8 cellular contexts compared by ENCODE assay signal in genomic region chr3:110814170-110815007, GRCh38.
DNase-seq lines count a peak whose midpoint lies in the region; ATAC-seq and TF ChIP-seq lines count a peak whose summit lies in the region.

No MANE protein-coding gene starts in this region.

- H3K27me3 Mint-ChIP-seq in activated CD8-positive, alpha-beta T cell treated with anti-CD3 and anti-CD28 coated beads for 36 hours, result peaks cover 23% of the 10 kb centered on the region
- no peaks in the 10 kb centered on the region for H3K27me3 Mint-ChIP-seq in WTC11 (ENCODE audit: low read depth)

- no peak for TF ChIP-seq CTCF in activated CD8-positive, alpha-beta T cell treated with anti-CD3 and anti-CD28 coated beads for 36 hours (IDR thresholded peaks at IDR 0.05)
- no peak for TF ChIP-seq CTCF in WTC11 (IDR thresholded peaks at IDR 0.05)
- no peak for TF ChIP-seq CTCF in heart left ventricle (IDR thresholded peaks at IDR 0.05)

- no peak overlapping the region for H3K27ac ChIP-seq in heart left ventricle

- peak; percentile 87 for ATAC-seq in GM19395 (IDR thresholded peaks at IDR 0.05; ENCODE audit: unreplicated experiment)
- ATAC-seq in HG03342 (IDR thresholded peaks at IDR 0.05; ENCODE audit: unreplicated experiment), result peak; percentile 79
- peak; percentile 86 for ATAC-seq in activated CD8-positive, alpha-beta T cell treated with anti-CD3 and anti-CD28 coated beads for 36 hours
- peak; percentile 89 for ATAC-seq in left colon
- ATAC-seq in WTC11, result no peak
- no peak for ATAC-seq in heart left ventricle

- no peak for TF ChIP-seq POLR2A in heart left ventricle (IDR thresholded peaks at IDR 0.05)

- H3K4me1 ChIP-seq in heart left ventricle, result no peaks in the 10 kb centered on the region

- no peaks in the 10 kb centered on the region for H3K36me3 Mint-ChIP-seq in activated CD8-positive, alpha-beta T cell treated with anti-CD3 and anti-CD28 coated beads for 36 hours (ENCODE audit: low read depth)
- no peaks in the 10 kb centered on the region for H3K36me3 Mint-ChIP-seq in WTC11

- no peaks in the 10 kb centered on the region for H3K36me3 ChIP-seq in heart left ventricle

- H3K9me3 ChIP-seq in heart left ventricle, result no peaks in the 10 kb centered on the region

- peaks cover 14% of the 10 kb centered on the region for H3K4me1 Mint-ChIP-seq in activated CD8-positive, alpha-beta T cell treated with anti-CD3 and anti-CD28 coated beads for 36 hours (ENCODE audit: low read depth)
- H3K4me1 Mint-ChIP-seq in WTC11, result peaks cover 4% of the 10 kb centered on the region

- H3K27me3 ChIP-seq in heart left ventricle, result no peaks in the 10 kb centered on the region

- H3K4me3 Mint-ChIP-seq in activated CD8-positive, alpha-beta T cell treated with anti-CD3 and anti-CD28 coated beads for 36 hours, result peak overlapping the region; percentile 27
- no peak overlapping the region for H3K4me3 Mint-ChIP-seq in WTC11

- CTCF ChIA-PET in activated CD8-positive, alpha-beta T cell treated with anti-CD3 and anti-CD28 coated beads for 36 hours (lab: Charles Lee), result interaction anchor here (1.1 kb wide), 1 partner anchor 802 kb away, joined by 3 read pairs; no protein-coding TSS in a partner anchor
- CTCF ChIA-PET in WTC11 (lab: Charles Lee), result no interaction called here

- POLR2A ChIA-PET in activated CD8-positive, alpha-beta T cell treated with anti-CD3 and anti-CD28 coated beads for 36 hours (lab: Charles Lee), result no interaction called here
- POLR2A ChIA-PET in WTC11 (lab: Charles Lee), result interaction anchor here (0.6 kb wide), 1 partner anchor 1015 kb away, joined by 7 read pairs; no protein-coding TSS in a partner anchor

- no peaks in the 10 kb centered on the region for H3K9me3 Mint-ChIP-seq in activated CD8-positive, alpha-beta T cell treated with anti-CD3 and anti-CD28 coated beads for 36 hours
- no peaks in the 10 kb centered on the region for H3K9me3 Mint-ChIP-seq in WTC11

- no peak overlapping the region for H3K4me3 ChIP-seq in heart left ventricle

- H3K27ac Mint-ChIP-seq in activated CD8-positive, alpha-beta T cell treated with anti-CD3 and anti-CD28 coated beads for 36 hours, result peak overlapping the region; percentile 80
- H3K27ac Mint-ChIP-seq in WTC11, result no peak overlapping the region

- peak; percentile 36 for DNase-seq in AG08396 (ENCODE audit: low spot score)
- peak; percentile 76 for DNase-seq in activated CD8-positive, alpha-beta T cell treated with anti-CD3 and anti-CD28 coated beads for 36 hours
- DNase-seq in left colon, result peak in 1 of 2 donors; percentile 4
- DNase-seq in WTC11 (ENCODE audit: low spot score), result no peak
- DNase-seq in SK-N-DZ (ENCODE audit: low spot score), result no peak
- DNase-seq in heart left ventricle, result no peak

- 68 to 76% (median 72%) methylated on average over 5 of the region's 5 CpGs for WGBS in heart left ventricle, 4 donors

- intact Hi-C loops in activated CD8-positive, alpha-beta T cell treated with anti-CD3 and anti-CD28 coated beads for 36 hours (cut with micrococcal nuclease), result loop anchor here (10.0 kb wide), 1 partner anchor 420 kb away; no protein-coding TSS in a partner anchor
- intact Hi-C loops in left colon (cut with DNase I, micrococcal nuclease) (no loop called here), heart left ventricle (cut with DNase I) (no loop called here)

TF ChIP-seq in WTC11, 78 proteins besides CTCF, POLR2A, EP300 and RAD21:
- TF ChIP-seq IRF2 (CRISPR knock-in tag; IDR thresholded peaks at IDR 0.05; ENCODE audit: borderline replicate concordance, low read depth) (no peak), NFYB (CRISPR knock-in tag; conservative IDR thresholded peaks at IDR 0.05; ENCODE audit: low read depth) (no peak), TCF7 (CRISPR knock-in tag; IDR thresholded peaks at IDR 0.05; ENCODE audit: low read depth) (no peak), EMX1 (CRISPR knock-in tag; IDR thresholded peaks at IDR 0.05) (no peak), IRF1 (CRISPR knock-in tag; IDR thresholded peaks at IDR 0.05) (no peak), ZNF232 (CRISPR knock-in tag; IDR thresholded peaks at IDR 0.05) (no peak), ZMAT4 (CRISPR knock-in tag; IDR thresholded peaks at IDR 0.05) (no peak), SMAD3 (CRISPR knock-in tag; IDR thresholded peaks at IDR 0.05; ENCODE audit: borderline replicate concordance) (no peak), MXD4 (CRISPR knock-in tag; IDR thresholded peaks at IDR 0.05; ENCODE audit: borderline replicate concordance) (no peak)
- TF ChIP-seq, protein P1, sequence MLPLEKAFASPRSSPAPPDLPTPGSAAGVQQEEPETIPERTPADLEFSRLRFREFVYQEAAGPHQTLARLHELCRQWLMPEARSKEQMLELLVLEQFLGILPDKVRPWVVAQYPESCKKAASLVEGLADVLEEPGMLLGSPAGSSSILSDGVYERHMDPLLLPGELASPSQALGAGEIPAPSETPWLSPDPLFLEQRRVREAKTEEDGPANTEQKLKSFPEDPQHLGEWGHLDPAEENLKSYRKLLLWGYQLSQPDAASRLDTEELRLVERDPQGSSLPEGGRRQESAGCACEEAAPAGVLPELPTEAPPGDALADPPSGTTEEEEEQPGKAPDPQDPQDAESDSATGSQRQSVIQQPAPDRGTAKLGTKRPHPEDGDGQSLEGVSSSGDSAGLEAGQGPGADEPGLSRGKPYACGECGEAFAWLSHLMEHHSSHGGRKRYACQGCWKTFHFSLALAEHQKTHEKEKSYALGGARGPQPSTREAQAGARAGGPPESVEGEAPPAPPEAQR (CRISPR knock-in tag; IDR thresholded peaks at IDR 0.05), result no peak
TF ChIP-seq in WTC11: peak in this region for 0.

Comparison
In these comparisons a context has a peak if more than half of its experiments do, and no peak if none do; other contexts are left out.
1. DNase-seq: peak in AG08396 (single experiment) and activated CD8-positive, alpha-beta T cell treated with anti-CD3 and anti-CD28 coated beads for 36 hours (single experiment); none in WTC11 (single experiment), SK-N-DZ (single experiment) and heart left ventricle (0 of 5).
2. ATAC-seq: peak in GM19395 (single experiment), HG03342 (single experiment), activated CD8-positive, alpha-beta T cell treated with anti-CD3 and anti-CD28 coated beads for 36 hours (single experiment) and left colon (single experiment); none in WTC11 (single experiment) and heart left ventricle (0 of 4).